ENCODE assay signal across 7 cellular contexts in the genomic region with DNA sequence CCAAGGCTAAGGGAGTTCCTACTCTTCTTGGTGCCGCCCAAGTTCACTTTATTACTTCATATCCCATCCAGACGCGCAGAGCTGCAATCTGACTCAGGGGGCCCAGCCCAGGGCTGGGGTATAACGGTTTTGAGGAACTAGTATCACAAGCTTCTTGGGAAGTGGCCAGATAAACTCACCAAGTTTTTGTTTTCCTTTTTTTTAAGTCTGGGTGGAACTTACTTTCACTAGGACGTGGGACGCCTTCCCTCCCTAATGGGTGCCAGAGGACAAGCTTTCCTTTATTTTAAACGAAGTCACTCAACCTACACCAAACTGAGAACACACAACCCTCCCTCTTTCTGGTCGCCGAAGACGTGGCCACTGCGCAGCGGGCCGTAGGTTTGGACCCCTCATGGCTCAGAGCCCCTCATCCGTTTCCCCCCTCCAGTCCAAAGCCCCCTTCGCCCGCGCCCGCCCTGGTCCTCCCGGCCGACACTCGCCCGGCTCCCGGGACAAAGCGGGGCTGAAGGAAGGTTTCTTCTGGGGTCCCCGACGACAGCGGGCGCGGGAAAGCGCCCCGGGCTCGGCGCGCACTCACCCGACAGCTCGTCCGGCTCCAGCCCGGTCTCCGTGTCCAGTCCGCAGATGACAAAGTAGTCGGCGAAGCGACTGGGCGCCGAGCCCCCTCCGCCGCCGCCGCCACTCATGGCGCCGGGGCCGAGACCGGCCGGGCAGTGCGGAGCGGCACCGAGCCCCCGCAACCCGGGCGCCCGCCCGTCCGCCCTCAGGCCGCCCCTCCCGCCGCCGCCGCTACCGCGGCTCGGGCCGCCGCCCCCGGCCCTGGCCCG. TPM values are rescaled to one million over a fixed set of nuclear protein-coding genes. Genes with fewer than 3 reads are reported as not detected.
DNase-seq lines count a peak whose midpoint lies in the region; ATAC-seq, FAIRE-seq and TF ChIP-seq lines count a peak whose summit lies in the region.

No MANE protein-coding gene starts in this region.

- no peak for TF ChIP-seq POLR2A in GM12892 (IDR thresholded peaks at IDR 0.05; ENCODE audit: low read depth, low read length)

- FAIRE-seq in GM12892 (lab: Jason Lieb, UNC), result peak; percentile 40

- no peak for TF ChIP-seq CTCF in fibroblast of the aortic adventitia (IDR thresholded peaks at IDR 0.05; ENCODE audit: insufficient read depth, low read length)
- no peak for TF ChIP-seq CTCF in tibial artery (IDR thresholded peaks at IDR 0.05)

- POLR2A ChIA-PET in naive thymus-derived CD8-positive, alpha-beta T cell (lab: Charles Lee), result interaction anchor here (0.6 to 4.4 kb wide), 9 partner anchors 10 to 270 kb away, joined by 3 to 42 read pairs (median 5); partner anchors contain the start of genes TMEM41B and ZNF143

- H3K27ac ChIP-seq in tibial artery, result peak overlapping the region; percentile 93 to 98

- peak overlapping the region; percentile 95 to 96 for H3K4me3 Mint-ChIP-seq in activated T-cell treated with anti-CD3 and anti-CD28 coated beads, Interleukin-2, amount 50 U/mL, for 72 hours
- peak overlapping the region; percentile 87 to 100 (median 97) for H3K4me3 Mint-ChIP-seq in naive thymus-derived CD8-positive, alpha-beta T cell

- peak; percentile 29 for ATAC-seq in HG02642 (IDR thresholded peaks at IDR 0.05; ENCODE audit: poor library complexity, unreplicated experiment)
- ATAC-seq in activated T-cell treated with anti-CD3 and anti-CD28 coated beads, Interleukin-2, amount 50 U/mL, for 72 hours (replicated peaks in 1 of 2), result peak; percentile 56 to 58
- ATAC-seq in naive thymus-derived CD8-positive, alpha-beta T cell, result peak; percentile 46 to 53

- H3K27me3 Mint-ChIP-seq in activated T-cell treated with anti-CD3 and anti-CD28 coated beads, Interleukin-2, amount 50 U/mL, for 72 hours (ENCODE audit: low read depth), result peaks cover 26% of the 10 kb centered on the region
- peaks cover 0 to 1% (median 0%) of the 10 kb centered on the region in 5 donors for H3K27me3 Mint-ChIP-seq in naive thymus-derived CD8-positive, alpha-beta T cell

- no peaks in the 10 kb centered on the region for H3K36me3 ChIP-seq in tibial artery

- H3K4me1 Mint-ChIP-seq in activated T-cell treated with anti-CD3 and anti-CD28 coated beads, Interleukin-2, amount 50 U/mL, for 72 hours (ENCODE audit: low read depth), result peaks cover 44% of the 10 kb centered on the region
- peaks cover 30 to 49% (median 45%) of the 10 kb centered on the region in 4 donors for H3K4me1 Mint-ChIP-seq in naive thymus-derived CD8-positive, alpha-beta T cell

- no peaks in the 10 kb centered on the region for H3K27me3 ChIP-seq in tibial artery

- H3K4me3 ChIP-seq in fibroblast of the aortic adventitia (ENCODE audit: low read depth, low read length) (peak overlapping the region; percentile 90), tibial artery (peak overlapping the region; percentile 80 to 93)

- H3K9me3 ChIP-seq in tibial artery, result no peaks in the 10 kb centered on the region

- DNase-seq in GM12892 (ENCODE audit: insufficient read length) (peak; percentile 21), NOMO-1 (lab: John Stamatoyannopoulos, UW; ENCODE audit: unreplicated experiment in 2 of 2) (peak; percentile 83 to 89), fibroblast of the aortic adventitia (ENCODE audit: low read depth) (peak; percentile 89), tibial artery (peak; percentile 81 to 84)
- DNase-seq in activated T-cell treated with anti-CD3 and anti-CD28 coated beads, Interleukin-2, amount 50 U/mL, for 72 hours, result peak; percentile 48 to 58
- peak in 5 of 10 donors; percentile 15 to 39 (median 18) for DNase-seq in naive thymus-derived CD8-positive, alpha-beta T cell

- peaks cover 3 to 5% of the 10 kb centered on the region in 2 donors for H3K36me3 Mint-ChIP-seq in activated T-cell treated with anti-CD3 and anti-CD28 coated beads, Interleukin-2, amount 50 U/mL, for 72 hours (ENCODE audit: insufficient read depth in 2 of 2)
- no peaks in the 10 kb centered on the region for H3K36me3 Mint-ChIP-seq in naive thymus-derived CD8-positive, alpha-beta T cell

- intact Hi-C loops in tibial artery (cut with DNase I; ENCODE audit: low total_unique reads), result no loop called here

- no peaks in the 10 kb centered on the region for H3K9me3 Mint-ChIP-seq in activated T-cell treated with anti-CD3 and anti-CD28 coated beads, Interleukin-2, amount 50 U/mL, for 72 hours
- H3K9me3 Mint-ChIP-seq in naive thymus-derived CD8-positive, alpha-beta T cell, result no peaks in the 10 kb centered on the region

- peak overlapping the region; percentile 86 for H3K27ac Mint-ChIP-seq in activated T-cell treated with anti-CD3 and anti-CD28 coated beads, Interleukin-2, amount 50 U/mL, for 72 hours
- peak overlapping the region; percentile 48 to 98 (median 94) for H3K27ac Mint-ChIP-seq in naive thymus-derived CD8-positive, alpha-beta T cell

- peaks cover 0 to 45% (median 10%) of the 10 kb centered on the region in 4 donors for H3K4me1 ChIP-seq in tibial artery

RNA-seq across cellular contexts. Expression of gene DENND5A, which starts 0.6 kb away (rescaled TPM):
- 49.2 TPM for polyA plus RNA-seq in GM12892 (2012; ENCODE audit: missing spikeins)
- total RNA-seq in activated T-cell treated with anti-CD3 and anti-CD28 coated beads, Interleukin-2, amount 50 U/mL, for 72 hours, result 10 to 100 TPM; 54.2 to 62.7 TPM
- 75.8 and 105 TPM in 2 replicates for total RNA-seq in fibroblast of the aortic adventitia (ENCODE audit: low replicate concordance)
- total RNA-seq in naive thymus-derived CD8-positive, alpha-beta T cell, result 100 to 1,000 TPM; 119 to 122 TPM
- 10 to 100 TPM; 26.4 to 65.3 (median 33.5) TPM for polyA plus RNA-seq in naive thymus-derived CD8-positive, alpha-beta T cell

RNA-seq across cellular contexts. Expression of gene TMEM41B, which starts 49.8 kb away (rescaled TPM):
- 15.5 TPM for polyA plus RNA-seq in GM12892 (2012; ENCODE audit: missing spikeins)
- total RNA-seq in activated T-cell treated with anti-CD3 and anti-CD28 coated beads, Interleukin-2, amount 50 U/mL, for 72 hours, result 10 to 100 TPM; 35.4 to 38.1 TPM
- total RNA-seq in fibroblast of the aortic adventitia (ENCODE audit: low replicate concordance), result 26.8 and 37.8 TPM in 2 replicates
- total RNA-seq in naive thymus-derived CD8-positive, alpha-beta T cell, result 10 to 100 TPM; 78.6 to 84.9 TPM
- polyA plus RNA-seq in naive thymus-derived CD8-positive, alpha-beta T cell, result 10 to 100 TPM in 1 of 3 donors, 1 to 10 TPM in 2; 7.4 to 16.3 (median 7.5) TPM
